Comparison of ENCODE assay signal across 9 cellular contexts in the genomic region with DNA sequence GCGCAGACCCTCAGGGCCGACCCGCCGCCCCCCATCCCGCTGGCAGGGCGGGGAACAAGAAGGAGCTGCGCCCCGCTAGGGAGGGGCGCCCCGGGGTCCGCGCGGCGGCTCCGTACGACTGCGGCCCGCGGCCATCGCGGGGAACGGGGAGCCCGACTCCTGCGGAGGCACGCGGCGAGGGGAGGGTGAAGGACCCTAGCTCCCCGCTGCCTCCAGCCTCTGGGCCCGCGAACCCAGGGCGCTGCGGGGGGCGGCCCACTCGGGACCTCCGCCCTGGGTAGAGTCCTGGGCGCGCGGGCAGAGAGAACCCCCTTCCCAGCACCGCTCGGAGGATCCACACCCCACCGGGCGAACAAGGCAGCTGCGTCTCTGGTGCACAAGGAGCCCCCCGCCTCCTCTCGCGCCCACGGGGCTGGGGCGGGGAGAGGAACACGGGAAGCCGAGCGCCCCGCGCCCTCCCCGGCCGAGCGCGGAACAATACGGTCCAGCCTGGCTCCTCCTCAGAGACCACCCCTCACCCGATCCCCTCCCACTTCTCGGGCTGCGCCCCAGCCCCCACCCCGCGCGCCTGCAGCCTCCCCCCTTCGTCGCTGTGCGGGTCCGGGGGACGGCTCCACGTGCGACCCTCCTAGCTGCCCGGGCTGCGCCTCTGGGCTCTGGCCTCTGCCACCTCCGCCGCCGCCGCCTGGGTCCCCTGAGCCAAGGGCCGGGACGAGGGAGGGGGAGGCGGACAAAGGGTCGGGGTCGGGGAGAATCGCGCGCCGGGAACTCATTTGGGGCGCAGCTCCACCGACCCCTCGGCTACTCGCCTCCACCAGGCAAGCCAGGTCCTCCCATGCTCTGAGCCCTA. TPM values are rescaled to one million over a fixed set of nuclear protein-coding genes. Genes with fewer than 3 reads are reported as not detected.
A peak's percentile ranks its signal among the peaks of the same experiment; 100 is the strongest.
DNase-seq lines count a peak whose midpoint lies in the region; ATAC-seq, FAIRE-seq and TF ChIP-seq lines count a peak whose summit lies in the region.
"Had no signal": no experiment of that assay in that cellular context is flagged by ENCODE, and none has a peak within 500 bp of the region (broad histone marks: within the 10 kb centered on the region; RNA-seq: fewer than 3 reads in every experiment).

A gene with protein sequence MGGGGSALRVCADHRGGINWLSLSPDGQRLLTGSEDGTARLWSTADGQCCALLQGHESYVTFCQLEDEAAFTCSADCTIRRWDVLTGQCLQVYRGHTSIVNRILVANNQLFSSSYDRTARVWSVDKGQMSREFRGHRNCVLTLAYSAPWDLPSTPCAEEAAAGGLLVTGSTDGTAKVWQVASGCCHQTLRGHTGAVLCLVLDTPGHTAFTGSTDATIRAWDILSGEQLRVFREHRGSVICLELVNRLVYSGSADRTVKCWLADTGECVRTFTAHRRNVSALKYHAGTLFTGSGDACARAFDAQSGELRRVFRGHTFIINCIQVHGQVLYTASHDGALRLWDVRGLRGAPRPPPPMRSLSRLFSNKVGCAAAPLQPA (minus strand): TSS at position 484 of the 850 bp plus-strand sequence. CDS start 449 bp downstream, at position 35.

- H3K4me1 ChIP-seq in body of pancreas: peaks cover 17% of the 10 kb centered on the region
- peaks cover 7% of the 10 kb centered on the region for H3K4me1 ChIP-seq in thymus (ENCODE audit: control insufficient read depth, insufficient read depth, low read length)

- peaks cover 38% of the 10 kb centered on the region for H3K4me1 Mint-ChIP-seq in activated CD4-positive, alpha-beta T cell treated with anti-CD3 and anti-CD28 coated beads for 36 hours

- CTCF ChIA-PET in activated CD4-positive, alpha-beta T cell treated with anti-CD3 and anti-CD28 coated beads for 36 hours (lab: Charles Lee): interaction anchor here (0.6 kb wide), 1 partner anchor 54 kb away, joined by 5 read pairs; no protein-coding TSS in a partner anchor

- intact Hi-C loops in activated CD4-positive, alpha-beta T cell treated with anti-CD3 and anti-CD28 coated beads for 36 hours (cut with DNase I, micrococcal nuclease): loop anchor here in 1 of 2 experiments (5.0 kb wide), 1 partner anchor 38 kb away; no protein-coding TSS in a partner anchor
- intact Hi-C loops in body of pancreas (cut with DNase I) (no loop called here), lower leg skin (cut with DNase I; ENCODE audit: low total_unique reads) (no loop called here)

- peaks cover 37% of the 10 kb centered on the region for H3K27me3 Mint-ChIP-seq in activated CD4-positive, alpha-beta T cell treated with anti-CD3 and anti-CD28 coated beads for 36 hours

- peak within 1 kb of the TSS; percentile 5 for H3K27ac Mint-ChIP-seq in activated CD4-positive, alpha-beta T cell treated with anti-CD3 and anti-CD28 coated beads for 36 hours

- H3K27ac ChIP-seq in body of pancreas (peak within 1 kb of the TSS in 2 of 4 donors; percentile 8 to 15), thymus (ENCODE audit: low read depth) (peak within 1 kb of the TSS; percentile 31)

- no peaks in the 10 kb centered on the region for H3K36me3 ChIP-seq in body of pancreas (replicated peaks in 1 of 2; ENCODE audit: insufficient read depth in 1 of 2, low read depth in 2 of 2)
- H3K36me3 ChIP-seq in thymus (ENCODE audit: control insufficient read depth, insufficient read depth): no peaks in the 10 kb centered on the region

- no peak for TF ChIP-seq CTCF in body of pancreas (IDR thresholded peaks at IDR 0.05)
- no peak for TF ChIP-seq CTCF in lower leg skin (IDR thresholded peaks at IDR 0.05)

- no peaks in the 10 kb centered on the region for H3K36me3 Mint-ChIP-seq in activated CD4-positive, alpha-beta T cell treated with anti-CD3 and anti-CD28 coated beads for 36 hours (ENCODE audit: low read depth)

- WGBS in body of pancreas, 2 donors: 4% methylated on average over 79 of the region's 90 CpGs; no CpG with 5 or more reads in 1 of the 2 donors
- 1 to 2% methylated on average over 19 to 58 of the region's 90 CpGs for WGBS in lower leg skin, 2 donors
- WGBS in thymus: 3% methylated on average over 90 of the region's 90 CpGs

- H3K4me3 Mint-ChIP-seq in activated CD4-positive, alpha-beta T cell treated with anti-CD3 and anti-CD28 coated beads for 36 hours: peak within 1 kb of the TSS; percentile 49

- H3K4me3 ChIP-seq in body of pancreas (peak within 1 kb of the TSS; percentile 13 to 28), lower leg skin (ENCODE audit: low read depth, poor library complexity, severe bottlenecking) (peak within 1 kb of the TSS; percentile 19), thymus (ENCODE audit: low read length) (peak within 1 kb of the TSS; percentile 44)

- H3K27me3 ChIP-seq in body of pancreas: peaks cover 0 to 12% of the 10 kb centered on the region in 2 donors
- peaks cover 54% of the 10 kb centered on the region for H3K27me3 ChIP-seq in thymus (ENCODE audit: control insufficient read depth, insufficient read depth)

- POLR2A ChIA-PET in activated CD4-positive, alpha-beta T cell treated with anti-CD3 and anti-CD28 coated beads for 36 hours (lab: Charles Lee): no interaction called here

- no peak for FAIRE-seq in HTR-8/SVneo (lab: Jason Lieb, UNC)
- FAIRE-seq: islet of Langerhans had no signal

- no peak for ATAC-seq in activated CD4-positive, alpha-beta T cell treated with anti-CD3 and anti-CD28 coated beads for 36 hours
- peak; percentile 42 for ATAC-seq in body of pancreas
- ATAC-seq in GM21825 (IDR thresholded peaks at IDR 0.05; ENCODE audit: unreplicated experiment): no peak

- H3K9me3 ChIP-seq in body of pancreas (no peaks in the 10 kb centered on the region), thymus (ENCODE audit: control insufficient read depth) (no peaks in the 10 kb centered on the region)

- DNase-seq in activated CD4-positive, alpha-beta T cell treated with anti-CD3 and anti-CD28 coated beads for 36 hours: no peak
- no peak for DNase-seq in activated CD4-positive, alpha-beta T cell treated with anti-CD3 and anti-CD28 coated beads, Interleukin-2, amount 50 U/mL, for 48 hours
- DNase-seq in body of pancreas (no peak), lower leg skin (ENCODE audit: low spot score in 2 of 2) (no peak), HTR-8/SVneo (ENCODE audit: insufficient read length, low spot score) (no peak), GOT3 (lab: John Stamatoyannopoulos, UW) (no peak)

- no peak for TF ChIP-seq POLR2A in body of pancreas (IDR thresholded peaks at IDR 0.05)
- TF ChIP-seq POLR2A in lower leg skin (IDR thresholded peaks at IDR 0.05): no peak

- no peaks in the 10 kb centered on the region for H3K9me3 Mint-ChIP-seq in activated CD4-positive, alpha-beta T cell treated with anti-CD3 and anti-CD28 coated beads for 36 hours (ENCODE audit: low read depth)

RNA-seq across cellular contexts. Expression of the gene that starts here (rescaled TPM):
- not detected for total RNA-seq in activated CD4-positive, alpha-beta T cell treated with anti-CD3 and anti-CD28 coated beads for 36 hours
- 10 to 100 TPM in 1 of 2 donors, 1 to 10 TPM in 1; 3.9 to 11.2 TPM for total RNA-seq in body of pancreas
- total RNA-seq in lower leg skin: 1 to 10 TPM in 3 of 4 donors, not detected in 1; 1.4 to 2.4 (median 2.0) TPM
- 1.3 TPM for polyA plus RNA-seq in thymus
